Comparison of ENCODE assay signal across 9 cellular contexts in the genomic region with DNA sequence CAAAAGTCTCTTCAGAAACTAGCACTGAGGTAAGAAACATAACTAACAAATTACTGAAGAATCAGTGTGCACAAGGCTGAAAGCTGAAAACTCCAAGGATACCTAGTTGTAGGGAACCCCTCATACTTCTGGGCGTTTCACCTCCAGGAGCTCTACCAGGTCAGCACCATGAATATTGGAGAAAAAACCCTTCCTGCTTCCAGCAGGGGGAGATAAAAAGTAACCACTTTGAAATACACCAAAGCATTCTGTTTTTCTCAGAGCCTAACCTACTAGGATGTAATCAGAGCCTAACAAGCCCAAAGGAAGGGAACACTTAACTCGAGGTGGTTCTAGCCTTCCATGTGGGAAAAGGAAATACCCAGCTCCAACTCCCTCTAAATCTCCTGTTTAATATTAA.
DNase-seq lines count a peak whose midpoint lies in the region; ATAC-seq and TF ChIP-seq lines count a peak whose summit lies in the region.
"Had no signal": no experiment of that assay in that cellular context is flagged by ENCODE, and none has a peak within 500 bp of the region (broad histone marks: within the 10 kb centered on the region; RNA-seq: fewer than 3 reads in every experiment).

No MANE protein-coding gene starts in this region.

- H3K27ac Mint-ChIP-seq in Calu3 (ENCODE audit: unreplicated experiment): no peak overlapping the region
- H3K27ac Mint-ChIP-seq: T-helper 1 cell treated with Interleukin-12 subunit alpha and Interleukin-12 subunit beta and Interleukin-4 antibody, amounts not matched to agents 30 μg/mL and 1 μg/mL, for 36 hours had no signal

- peak; percentile 64 for TF ChIP-seq CTCF in Calu3 (IDR thresholded peaks at IDR 0.05; ENCODE audit: unreplicated experiment)
- TF ChIP-seq CTCF in HFF-Myc (IDR thresholded peaks at IDR 0.05; ENCODE audit: low read depth, low read length, missing control alignments): peak; percentile 23
- peak; percentile 65 for TF ChIP-seq CTCF in VCaP (conservative IDR thresholded peaks at IDR 0.05)

- no peak overlapping the region for H3K27ac ChIP-seq in VCaP

- H3K9me3 Mint-ChIP-seq in Calu3 (ENCODE audit: low read depth, unreplicated experiment): peaks cover 5% of the 10 kb centered on the region

- ATAC-seq in left colon (peak; percentile 40), HG03342 (IDR thresholded peaks at IDR 0.05; ENCODE audit: unreplicated experiment) (no peak), GM21515 (IDR thresholded peaks at IDR 0.05; ENCODE audit: unreplicated experiment) (no peak)

- H3K4me3 Mint-ChIP-seq in Calu3 (ENCODE audit: low read depth, unreplicated experiment): no peak overlapping the region
- H3K4me3 Mint-ChIP-seq: T-helper 1 cell treated with Interleukin-12 subunit alpha and Interleukin-12 subunit beta and Interleukin-4 antibody, amounts not matched to agents 30 μg/mL and 1 μg/mL, for 36 hours had no signal

- peak; percentile 24 for DNase-seq in Calu3
- no peak for DNase-seq in HFF-Myc (ENCODE audit: extremely low read depth, low read depth)
- no peak for DNase-seq in left colon
- no peak for DNase-seq in NCI-H2227 treated with DMSO at 0.1 percent for 48 hours (lab: John Stamatoyannopoulos, UW)
- no peak for DNase-seq in NCI-H2081 (lab: John Stamatoyannopoulos, UW)

- H3K36me3 Mint-ChIP-seq in Calu3 (ENCODE audit: insufficient read depth, unreplicated experiment): no peaks in the 10 kb centered on the region

- no peaks in the 10 kb centered on the region for H3K27me3 Mint-ChIP-seq in Calu3 (ENCODE audit: unreplicated experiment)

- H3K4me1 Mint-ChIP-seq in Calu3 (ENCODE audit: low read depth, unreplicated experiment): no peaks in the 10 kb centered on the region

- H3K4me3 ChIP-seq in HFF-Myc (replicated peaks; ENCODE audit: low read depth, low read length): no peak overlapping the region

- intact Hi-C loops in Calu3 (cut with micrococcal nuclease; ENCODE audit: unreplicated experiment) (loop anchor here (1.0 kb wide), 1 partner anchor 419 kb away; no protein-coding TSS in a partner anchor), left colon (cut with DNase I, micrococcal nuclease) (no loop called here)

- CTCF ChIA-PET in Calu3 (lab: Charles Lee): interaction anchor here (1.0 to 1.4 kb wide), 3 partner anchors 73 to 418 kb away, joined by 3 to 6 read pairs (median 5); no protein-coding TSS in a partner anchor

- no TSS peak for BruUV-seq in Calu3 (replicated peaks; lab: Mats Ljungman, UMichigan)
